14 cellular contexts compared by ENCODE assay signal in the genomic region with DNA sequence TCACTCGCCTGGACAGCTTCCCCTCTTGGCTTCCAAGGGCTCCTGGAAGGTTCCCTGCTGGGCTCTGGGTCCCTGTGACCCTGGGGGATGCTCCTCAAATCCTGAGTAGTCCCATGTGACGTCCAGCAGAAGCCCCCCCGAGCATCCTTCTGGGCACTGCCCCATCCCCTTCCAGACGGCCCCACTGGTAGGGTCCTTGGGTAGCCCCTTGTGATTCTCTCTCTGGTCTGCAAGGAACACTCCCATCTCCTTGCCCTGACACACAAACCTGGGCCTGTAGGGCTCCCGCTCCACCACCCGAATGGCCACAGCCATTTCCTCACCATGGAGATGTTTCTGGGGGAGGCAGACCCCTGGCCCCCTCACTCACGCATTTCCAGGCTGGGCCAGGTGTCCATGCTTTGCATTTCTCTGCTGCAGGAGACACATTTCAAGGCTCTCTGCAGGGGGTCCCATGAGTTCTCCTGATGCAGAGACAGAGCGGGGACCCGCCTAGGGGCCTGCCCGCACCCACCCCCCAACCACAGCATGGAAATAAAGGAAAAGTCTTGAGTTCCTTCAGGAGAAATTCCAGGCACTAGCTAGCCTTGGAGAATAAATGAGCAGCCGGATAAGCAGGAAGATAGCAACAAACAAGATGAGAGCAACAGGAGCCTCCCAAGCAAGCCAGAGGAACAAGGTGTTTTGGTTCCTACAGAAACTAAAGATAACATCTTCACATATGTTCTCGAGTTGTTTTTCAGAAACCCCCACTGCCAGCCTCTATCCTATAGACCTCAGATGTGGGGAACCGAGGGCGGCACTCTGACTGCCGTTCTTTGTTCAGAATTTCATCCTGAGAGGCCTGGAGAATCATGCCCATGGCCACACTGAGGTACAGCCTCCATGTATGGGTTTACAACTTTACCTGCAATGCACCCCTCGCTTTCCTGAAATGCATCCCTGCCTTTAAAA.
DNase-seq lines count a peak whose midpoint lies in the region; ATAC-seq and TF ChIP-seq lines count a peak whose summit lies in the region.
"Had no signal": no experiment of that assay in that cellular context is flagged by ENCODE, and none has a peak within 500 bp of the region (broad histone marks: within the 10 kb centered on the region; RNA-seq: fewer than 3 reads in every experiment).

No MANE protein-coding gene starts in this region.

- no peaks in the 10 kb centered on the region for H3K27me3 ChIP-seq in Loucy (ENCODE audit: insufficient read depth, low read length, poor library complexity, severe bottlenecking)
- H3K27me3 ChIP-seq in left lung, result peaks cover 0 to 39% of the 10 kb centered on the region in 2 donors
- H3K27me3 ChIP-seq: ovary had no signal

- peaks cover 12% of the 10 kb centered on the region for H3K79me2 ChIP-seq in Loucy (ENCODE audit: insufficient read depth, low read length)

- no peak for ATAC-seq in activated T-helper 17 cell treated with anti-CD3 and anti-CD28 coated beads, Interleukin-2, amount 50 U/mL, for 72 hours (replicated peaks)
- ATAC-seq in natural killer cell treated with Interleukin-12 subunit alpha and Interleukin-12 subunit beta and Interleukin-15 and Interleukin-18, amount 100 ng/mL, for 72 hours, result no peak
- no peak for ATAC-seq in GM21737 (IDR thresholded peaks at IDR 0.05; ENCODE audit: unreplicated experiment)
- no peak for ATAC-seq in left lung

- H3K9me3 ChIP-seq in Loucy (ENCODE audit: insufficient read depth, low read depth, low read length), result no peaks in the 10 kb centered on the region
- no peaks in the 10 kb centered on the region for H3K9me3 ChIP-seq in left lung
- H3K9me3 ChIP-seq: HAP-1, ovary had no signal

- peak overlapping the region; percentile 85 for H3K9ac ChIP-seq in Loucy (ENCODE audit: low read depth, low read length, poor library complexity, severe bottlenecking)

- H3K4me1 ChIP-seq in Loucy (ENCODE audit: insufficient read depth, low read length, poor library complexity, severe bottlenecking), result peaks cover 60% of the 10 kb centered on the region
- H3K4me1 ChIP-seq in left lung, result no peaks in the 10 kb centered on the region

- no peak overlapping the region for H2AFZ ChIP-seq in Loucy (ENCODE audit: low read length)

- no peaks in the 10 kb centered on the region for H3K27me3 Mint-ChIP-seq in activated CD4-positive, alpha-beta T cell treated with anti-CD3 and anti-CD28 coated beads, Interleukin-2, amount 10 ng/mL, durations not matched to agents 7 days and 5 days
- no peaks in the 10 kb centered on the region for H3K27me3 Mint-ChIP-seq in activated T-helper 17 cell treated with anti-CD3 and anti-CD28 coated beads, Interleukin-2, amount 50 U/mL, for 72 hours
- H3K27me3 Mint-ChIP-seq in natural killer cell treated with Interleukin-12 subunit alpha and Interleukin-12 subunit beta and Interleukin-15 and Interleukin-18, amount 100 ng/mL, for 72 hours, result no peaks in the 10 kb centered on the region

- peaks cover 16% of the 10 kb centered on the region; the same call in 1 of the 2 replicates for H3F3A ChIP-seq in Loucy (ENCODE audit: low read depth)

- peak overlapping the region; percentile 95 for H3K27ac Mint-ChIP-seq in activated CD4-positive, alpha-beta T cell treated with anti-CD3 and anti-CD28 coated beads, Interleukin-2, amount 10 ng/mL, durations not matched to agents 7 days and 5 days
- peak overlapping the region; percentile 93 for H3K27ac Mint-ChIP-seq in activated T-helper 17 cell treated with anti-CD3 and anti-CD28 coated beads, Interleukin-2, amount 50 U/mL, for 72 hours
- peak overlapping the region; percentile 63 to 80 for H3K27ac Mint-ChIP-seq in natural killer cell treated with Interleukin-12 subunit alpha and Interleukin-12 subunit beta and Interleukin-15 and Interleukin-18, amount 100 ng/mL, for 72 hours

- DNase-seq in activated CD4-positive, alpha-beta T cell treated with anti-CD3 and anti-CD28 coated beads, Interleukin-2, amount 10 ng/mL, durations not matched to agents 7 days and 5 days, result peak; percentile 38
- no peak for DNase-seq in activated CD4-positive, alpha-beta T cell treated with anti-CD3 and anti-CD28 coated beads for 1 hour
- DNase-seq in natural killer cell treated with Interleukin-12 subunit alpha and Interleukin-12 subunit beta and Interleukin-15 and Interleukin-18, amount 100 ng/mL, for 72 hours (ENCODE audit: low spot score), result no peak
- DNase-seq in putamen (ENCODE audit: low spot score) (no peak), left lung (no peak)
- DNase-seq: DMS 273 treated with DMSO at 0.1 percent for 48 hours, mesendoderm, ovary, SIG-M5, substantia nigra had no signal

- TF ChIP-seq CTCF in Loucy (conservative IDR thresholded peaks at IDR 0.05; ENCODE audit: low read length) (no peak), left lung (IDR thresholded peaks at IDR 0.05) (no peak)

- CTCF ChIA-PET in activated CD4-positive, alpha-beta T cell treated with anti-CD3 and anti-CD28 coated beads, Interleukin-2, amount 10 ng/mL, durations not matched to agents 7 days and 5 days (lab: Charles Lee), result interaction anchor here (0.8 to 1.1 kb wide), 2 partner anchors 9 to 26 kb away, joined by 3 to 4 read pairs; no protein-coding TSS in a partner anchor

- peak overlapping the region; percentile 78 for H3K4me2 ChIP-seq in Loucy (ENCODE audit: low read depth, low read length, poor library complexity, severe bottlenecking)

- peaks cover 58% of the 10 kb centered on the region for H3K4me1 Mint-ChIP-seq in activated CD4-positive, alpha-beta T cell treated with anti-CD3 and anti-CD28 coated beads, Interleukin-2, amount 10 ng/mL, durations not matched to agents 7 days and 5 days
- H3K4me1 Mint-ChIP-seq in activated T-helper 17 cell treated with anti-CD3 and anti-CD28 coated beads, Interleukin-2, amount 50 U/mL, for 72 hours, result peaks cover 24% of the 10 kb centered on the region
- H3K4me1 Mint-ChIP-seq in natural killer cell treated with Interleukin-12 subunit alpha and Interleukin-12 subunit beta and Interleukin-15 and Interleukin-18, amount 100 ng/mL, for 72 hours (ENCODE audit: low read depth in 2 of 2), result peaks cover 20 to 28% of the 10 kb centered on the region in 2 donors

- H3K36me3 ChIP-seq in Loucy (ENCODE audit: insufficient read depth, low read length) (no peaks in the 10 kb centered on the region), left lung (no peaks in the 10 kb centered on the region)
- H3K36me3 ChIP-seq: HAP-1, ovary had no signal

- no peaks in the 10 kb centered on the region for H3K9me3 Mint-ChIP-seq in activated CD4-positive, alpha-beta T cell treated with anti-CD3 and anti-CD28 coated beads, Interleukin-2, amount 10 ng/mL, durations not matched to agents 7 days and 5 days
- no peaks in the 10 kb centered on the region for H3K9me3 Mint-ChIP-seq in activated T-helper 17 cell treated with anti-CD3 and anti-CD28 coated beads, Interleukin-2, amount 50 U/mL, for 72 hours
- no peaks in the 10 kb centered on the region for H3K9me3 Mint-ChIP-seq in natural killer cell treated with Interleukin-12 subunit alpha and Interleukin-12 subunit beta and Interleukin-15 and Interleukin-18, amount 100 ng/mL, for 72 hours

- H3K9me2 ChIP-seq in Loucy (replicated peaks; ENCODE audit: low read depth, low read length), result no peaks in the 10 kb centered on the region

- POLR2A ChIA-PET in activated CD4-positive, alpha-beta T cell treated with anti-CD3 and anti-CD28 coated beads, Interleukin-2, amount 10 ng/mL, durations not matched to agents 7 days and 5 days (lab: Charles Lee), result no interaction called here

- H4K20me1 ChIP-seq in Loucy (ENCODE audit: insufficient read depth, low read length, poor library complexity, severe bottlenecking), result no peaks in the 10 kb centered on the region

- peak overlapping the region; percentile 30 for H3K4me3 Mint-ChIP-seq in activated CD4-positive, alpha-beta T cell treated with anti-CD3 and anti-CD28 coated beads, Interleukin-2, amount 10 ng/mL, durations not matched to agents 7 days and 5 days
- peak overlapping the region; percentile 77 for H3K4me3 Mint-ChIP-seq in activated T-helper 17 cell treated with anti-CD3 and anti-CD28 coated beads, Interleukin-2, amount 50 U/mL, for 72 hours
- peak overlapping the region; percentile 64 for H3K4me3 Mint-ChIP-seq in natural killer cell treated with Interleukin-12 subunit alpha and Interleukin-12 subunit beta and Interleukin-15 and Interleukin-18, amount 100 ng/mL, for 72 hours

- intact Hi-C loops in left lung (cut with DNase I), result no loop called here

- H3K27ac ChIP-seq in left lung, result no peak overlapping the region
- H3K27ac ChIP-seq: ovary had no signal

- H3K4me3 ChIP-seq in Loucy (ENCODE audit: low read length, poor library complexity, severe bottlenecking) (peak overlapping the region; percentile 69), left lung (no peak overlapping the region)
- H3K4me3 ChIP-seq: HAP-1, ovary had no signal

- no peaks in the 10 kb centered on the region for H3K36me3 Mint-ChIP-seq in activated CD4-positive, alpha-beta T cell treated with anti-CD3 and anti-CD28 coated beads, Interleukin-2, amount 10 ng/mL, durations not matched to agents 7 days and 5 days (ENCODE audit: low read depth)
- no peaks in the 10 kb centered on the region for H3K36me3 Mint-ChIP-seq in activated T-helper 17 cell treated with anti-CD3 and anti-CD28 coated beads, Interleukin-2, amount 50 U/mL, for 72 hours (ENCODE audit: low read depth)
- no peaks in the 10 kb centered on the region for H3K36me3 Mint-ChIP-seq in natural killer cell treated with Interleukin-12 subunit alpha and Interleukin-12 subunit beta and Interleukin-15 and Interleukin-18, amount 100 ng/mL, for 72 hours
